7 cellular contexts compared by ENCODE assay signal in the genomic region with DNA sequence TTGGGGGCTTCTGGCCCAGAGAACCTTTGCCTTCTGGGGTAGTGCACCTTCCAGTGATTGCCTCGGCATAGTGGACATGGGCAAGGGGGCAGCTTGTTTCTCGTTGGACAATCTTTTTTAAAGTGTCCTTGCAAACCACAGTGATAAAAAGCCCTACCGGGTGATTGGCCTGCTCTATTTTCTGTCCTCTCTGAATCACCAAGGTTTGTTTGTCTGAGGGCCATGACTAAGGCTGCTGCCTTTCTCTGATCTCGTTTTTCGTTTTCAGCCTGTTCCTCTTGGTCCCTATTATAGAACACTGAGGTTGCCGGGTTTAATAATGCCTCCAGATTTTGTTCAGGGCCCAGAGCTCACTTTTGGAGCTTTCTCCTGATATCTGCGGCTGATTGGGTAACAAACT. TPM values are rescaled to one million over a fixed set of nuclear protein-coding genes. Genes with fewer than 3 reads are reported as not detected.
DNase-seq lines count a peak whose midpoint lies in the region; TF ChIP-seq lines count a peak whose summit lies in the region.
"Not testable (repeated sequence)": the region's sequence is repeated elsewhere in the genome, so short reads cannot be mapped to it uniquely, and the experiment has no call there.

No MANE protein-coding gene starts in this region.

- not testable (repeated sequence) for H3K36me3 ChIP-seq in MG63, SJSA1

- not testable (repeated sequence) for H3K27ac ChIP-seq in SJSA1

- in situ Hi-C loops in astrocyte of the spinal cord (cut with HindIII; ENCODE audit: low sequenced_read_pairs): not testable (repeated sequence)

- H3K27me3 ChIP-seq in MG63; SJSA1 (replicated peaks): not testable (repeated sequence)

- TF ChIP-seq CTCF in astrocyte of the spinal cord (IDR thresholded peaks at IDR 0.05; ENCODE audit: low read depth, low read length); fibroblast of mammary gland (conservative IDR thresholded peaks at IDR 0.05; ENCODE audit: control insufficient read depth, insufficient read depth, low read depth, low read length): not testable (repeated sequence)

- peaks cover 11% of the 10 kb centered on the region for H3K4me1 ChIP-seq in SJSA1 (replicated peaks)

- H3K9me3 ChIP-seq in MG63; SJSA1 (replicated peaks): not testable (repeated sequence)

- H3K4me3 ChIP-seq in MG63; SJSA1; astrocyte of the spinal cord (ENCODE audit: low read depth, low read length); fibroblast of mammary gland (ENCODE audit: control insufficient read depth, low read depth, low read length): not testable (repeated sequence)

- DNase-seq in Daoy (ENCODE audit: low read depth): peak; percentile 55
- peak; percentile 39 for DNase-seq in HCEC 1CT
- peak; percentile 40 for DNase-seq in MG63
- DNase-seq in SJSA1 (ENCODE audit: low read depth in 1 of 2, low spot score in 2 of 2): peak; percentile 49 to 60
- peak; percentile 34 for DNase-seq in astrocyte of the spinal cord (ENCODE audit: low read depth, low spot score)
- peak; percentile 19 for DNase-seq in fibroblast of mammary gland (ENCODE audit: low read depth)
- DNase-seq in myocyte (ENCODE audit: low read depth): peak; percentile 60

RNA-seq across cellular contexts. Expression of a gene that starts 42.5 kb away (rescaled TPM):
- 92.3 and 121 TPM in 2 replicates for total RNA-seq in Daoy (2014; rRNA removed; shearing (Covaris generic))
- total RNA-seq in MG63 (2014; rRNA removed; shearing (Covaris generic); ENCODE audit: low replicate concordance): 39.3 and 56.5 TPM in 2 replicates
- total RNA-seq in SJSA1 (2014; rRNA removed; shearing (Covaris generic)): 53.4 and 64.6 TPM in 2 replicates
- total RNA-seq in myocyte: 42.0 and 43.2 TPM in 2 replicates
- 13.7 TPM for polyA plus RNA-seq in myocyte (2012)
